ENCODE assay signal across 6 cellular contexts in genomic region chr2:76713312-76713711, GRCh38.
"Had no signal": no experiment of that assay in that cellular context is flagged by ENCODE, and none has a peak within 500 bp of the region (broad histone marks: within the 10 kb centered on the region; RNA-seq: fewer than 3 reads in every experiment).

No MANE protein-coding gene starts in this region.

- DNase-seq: IMR-90, KBM-7, KG1 had no signal

- H3K4me3 ChIP-seq: K562 had no signal

- H3K27ac ChIP-seq: HL-60 had no signal

- ATAC-seq: K562 had no signal

- FAIRE-seq: HTR-8/SVneo, K562 had no signal
